Comparison of ENCODE assay signal across 8 cellular contexts in genomic region chr2:231412616-231412963, GRCh38. TPM values are rescaled to one million over a fixed set of nuclear protein-coding genes. Genes with fewer than 3 reads are reported as not detected.
DNase-seq lines count a peak whose midpoint lies in the region; ATAC-seq and TF ChIP-seq lines count a peak whose summit lies in the region.

No MANE protein-coding gene starts in this region.

- peak overlapping the region; percentile 75 for H3K4me3 ChIP-seq in OCI-LY3 (ENCODE audit: low read length)
- peak overlapping the region; percentile 63 for H3K4me3 ChIP-seq in fibroblast of pulmonary artery (replicated peaks; ENCODE audit: low read depth, low read length)
- H3K4me3 ChIP-seq in psoas muscle: peak overlapping the region; percentile 66

- H3K9me3 ChIP-seq in OCI-LY3 (ENCODE audit: insufficient read depth, low read length): no peaks in the 10 kb centered on the region
- H3K9me3 ChIP-seq in psoas muscle: no peaks in the 10 kb centered on the region

- DNase-seq in fibroblast of pulmonary artery (ENCODE audit: low read depth) (no peak), psoas muscle (no peak), HPDE6-E6E7 (ENCODE audit: extremely low spot score) (no peak)
- no peak for DNase-seq in activated naive CD4-positive, alpha-beta T cell treated with anti-CD3 and anti-CD28 coated beads, Interleukin-2, amount 10 ng/mL, durations not matched to agents 7 days and 5 days
- no peak for DNase-seq in central memory CD4-positive, alpha-beta T cell
- no peak for DNase-seq in activated CD8-positive, alpha-beta memory T cell treated with anti-CD3 and anti-CD28 coated beads, Interleukin-2, amount 50 U/mL, for 48 hours

- CTCF ChIA-PET in activated naive CD4-positive, alpha-beta T cell treated with anti-CD3 and anti-CD28 coated beads, Interleukin-2, amount 10 ng/mL, durations not matched to agents 7 days and 5 days (lab: Charles Lee): interaction anchor here (0.8 to 2.5 kb wide), 11 partner anchors 16 to 311 kb away, joined by 3 to 13 read pairs (median 4); no protein-coding TSS in a partner anchor

- peak overlapping the region; percentile 78 for H2AFZ ChIP-seq in OCI-LY3 (ENCODE audit: low read depth, low read length)

- peaks cover 5% of the 10 kb centered on the region; the same call in 1 of the 2 replicates for H3K27me3 ChIP-seq in OCI-LY3 (ENCODE audit: low read depth, low read length)
- H3K27me3 ChIP-seq in psoas muscle (ENCODE audit: insufficient read depth in 3 of 3, low read length in 2 of 3): peaks cover 0 to 12% (median 1%) of the 10 kb centered on the region in 3 donors

- no peaks in the 10 kb centered on the region for H4K20me1 ChIP-seq in OCI-LY3 (ENCODE audit: insufficient read depth, low read length)

- no peak for TF ChIP-seq CTCF in OCI-LY3 (IDR thresholded peaks at IDR 0.05; ENCODE audit: low read depth, low read length)
- no peak for TF ChIP-seq CTCF in fibroblast of pulmonary artery (IDR thresholded peaks at IDR 0.05; ENCODE audit: low read length, missing control alignments)
- no peak for TF ChIP-seq CTCF in psoas muscle (IDR thresholded peaks at IDR 0.05)

- intact Hi-C loops in psoas muscle (cut with DNase I): loop anchor here (5.0 to 10.0 kb wide), 4 partner anchors 115 to 308 kb away; no protein-coding TSS in a partner anchor

- 18 to 35% (median 25%) methylated on average over 9 of the region's 9 CpGs for WGBS in psoas muscle, 3 donors

- H3K9me3 Mint-ChIP-seq in activated naive CD4-positive, alpha-beta T cell treated with anti-CD3 and anti-CD28 coated beads, Interleukin-2, amount 10 ng/mL, durations not matched to agents 7 days and 5 days: peaks cover 9% of the 10 kb centered on the region

- no peak overlapping the region for H3K27ac Mint-ChIP-seq in activated naive CD4-positive, alpha-beta T cell treated with anti-CD3 and anti-CD28 coated beads, Interleukin-2, amount 10 ng/mL, durations not matched to agents 7 days and 5 days

- H3K27ac ChIP-seq in OCI-LY3 (ENCODE audit: low read length) (no peak overlapping the region), psoas muscle (no peak overlapping the region)

- H3K79me2 ChIP-seq in OCI-LY3 (ENCODE audit: low read length): no peaks in the 10 kb centered on the region

- H3K4me3 Mint-ChIP-seq in activated naive CD4-positive, alpha-beta T cell treated with anti-CD3 and anti-CD28 coated beads, Interleukin-2, amount 10 ng/mL, durations not matched to agents 7 days and 5 days: no peak overlapping the region

- H3K4me1 ChIP-seq in OCI-LY3 (ENCODE audit: low read length): peaks cover 10% of the 10 kb centered on the region; the same call in 1 of the 2 replicates
- H3K4me1 ChIP-seq in psoas muscle: peaks cover 6% of the 10 kb centered on the region

- H3K9ac ChIP-seq in OCI-LY3 (ENCODE audit: low read length): peak overlapping the region; percentile 8; the same call in 1 of the 2 replicates

- peaks cover 5% of the 10 kb centered on the region for H3K36me3 Mint-ChIP-seq in activated naive CD4-positive, alpha-beta T cell treated with anti-CD3 and anti-CD28 coated beads, Interleukin-2, amount 10 ng/mL, durations not matched to agents 7 days and 5 days

- ATAC-seq in GM18502 (IDR thresholded peaks at IDR 0.05; ENCODE audit: poor library complexity, unreplicated experiment): peak; percentile 20
- peak in 1 of 4 donors; percentile 16 for ATAC-seq in psoas muscle

- H3K4me2 ChIP-seq in OCI-LY3 (ENCODE audit: low read length): peak overlapping the region; percentile 76

- H3K36me3 ChIP-seq in OCI-LY3 (replicated peaks; ENCODE audit: low read depth, low read length): no peaks in the 10 kb centered on the region
- H3K36me3 ChIP-seq in psoas muscle (ENCODE audit: insufficient read depth in 1 of 2, low read depth in 1 of 2): no peaks in the 10 kb centered on the region

- peaks cover 72% of the 10 kb centered on the region for H3K27me3 Mint-ChIP-seq in activated naive CD4-positive, alpha-beta T cell treated with anti-CD3 and anti-CD28 coated beads, Interleukin-2, amount 10 ng/mL, durations not matched to agents 7 days and 5 days

- peaks cover 9% of the 10 kb centered on the region for H3K4me1 Mint-ChIP-seq in activated naive CD4-positive, alpha-beta T cell treated with anti-CD3 and anti-CD28 coated beads, Interleukin-2, amount 10 ng/mL, durations not matched to agents 7 days and 5 days

RNA-seq across cellular contexts. Expression of gene B3GNT7, which starts 17.1 kb away (rescaled TPM):
- total RNA-seq in psoas muscle: 1 to 10 TPM in 1 of 4 donors, under 1 TPM in 3; 0.29 to 1.7 (median 0.63) TPM
- under 1 TPM; 0.03 to 0.26 (median 0.03) TPM for polyA plus RNA-seq in psoas muscle

RNA-seq across cellular contexts. Expression of gene NCL, which starts 51.7 kb away (rescaled TPM):
- 100 to 1,000 TPM; 331 to 632 (median 572) TPM for total RNA-seq in psoas muscle
- polyA plus RNA-seq in psoas muscle: 100 to 1,000 TPM; 221 to 382 (median 359) TPM
